25 cellular contexts compared by ENCODE assay signal in genomic region chr14:34770901-34771300, GRCh38.
"Had no signal": no experiment of that assay in that cellular context is flagged by ENCODE, and none has a peak within 500 bp of the region (broad histone marks: within the 10 kb centered on the region; RNA-seq: fewer than 3 reads in every experiment).

No MANE protein-coding gene starts in this region.

- H3K4me3 Mint-ChIP-seq: activated naive CD8-positive, alpha-beta T cell treated with anti-CD3 and anti-CD28 coated beads for 36 hours; activated T-cell treated with anti-CD3 and anti-CD28 coated beads, Interleukin-2, amount 50 U/mL, for 24 hours; nephron progenitor cell had no signal

- H3K27me3 ChIP-seq: body of pancreas, pancreas, right atrium auricular region, upper lobe of left lung had no signal

- H3K9me3 Mint-ChIP-seq: activated naive CD8-positive, alpha-beta T cell treated with anti-CD3 and anti-CD28 coated beads for 36 hours; activated T-cell treated with anti-CD3 and anti-CD28 coated beads, Interleukin-2, amount 50 U/mL, for 24 hours; nephron progenitor cell had no signal

- H3K9me3 ChIP-seq: body of pancreas, pancreas, psoas muscle, right atrium auricular region, upper lobe of left lung had no signal

- H3K27ac Mint-ChIP-seq: activated naive CD8-positive, alpha-beta T cell treated with anti-CD3 and anti-CD28 coated beads for 36 hours; activated T-cell treated with anti-CD3 and anti-CD28 coated beads, Interleukin-2, amount 50 U/mL, for 24 hours had no signal

- H3K4me1 ChIP-seq: body of pancreas, pancreas, psoas muscle, right atrium auricular region, upper lobe of left lung had no signal

- DNase-seq: activated CD4-positive, alpha-beta T cell treated with anti-CD3 and anti-CD28 coated beads for 1 hour; activated CD8-positive, alpha-beta memory T cell treated with anti-CD3 and anti-CD28 coated beads for 24 hours; activated CD8-positive, alpha-beta memory T cell treated with anti-CD3 and anti-CD28 coated beads, Interleukin-2, amount 50 U/mL, for 4 hours; activated naive CD4-positive, alpha-beta T cell treated with Interleukin-2 at 50 U/mL for 16 hours; activated naive CD8-positive, alpha-beta T cell treated with anti-CD3 and anti-CD28 coated beads for 36 hours; activated T-cell treated with anti-CD3 and anti-CD28 coated beads, Interleukin-2, amount 50 U/mL, for 24 hours; amygdala; body of pancreas; dermis blood vessel endothelial cell; effector CD8-positive, alpha-beta T cell; erythroblast; foreskin melanocyte; head of caudate nucleus; islet precursor cell; left colon; mesenchymal stem cell; nephron progenitor cell; pancreas; psoas muscle; stimulated activated CD4-positive, alpha-beta T cell treated with anti-CD3 and anti-CD28 coated beads, Interleukin-12 subunit alpha, Interleukin-12 subunit beta, amount 100 ng/mL, for 4 hours; stimulated activated CD4-positive, alpha-beta T cell treated with anti-CD3 and anti-CD28 coated beads, Interleukin-4, amount 100 ng/mL, for 4 hours; stimulated activated naive CD8-positive, alpha-beta T cell treated with anti-CD3 and anti-CD28 coated beads, Interleukin-15, Interleukin-2, amounts not matched to agents 100 U/mL and 50 U/mL, for 24 hours; T-helper 1 cell; upper lobe of left lung had no signal

- H3K27me3 Mint-ChIP-seq: activated naive CD8-positive, alpha-beta T cell treated with anti-CD3 and anti-CD28 coated beads for 36 hours; activated T-cell treated with anti-CD3 and anti-CD28 coated beads, Interleukin-2, amount 50 U/mL, for 24 hours had no signal

- H3K27ac ChIP-seq: body of pancreas, pancreas, psoas muscle, right atrium auricular region, upper lobe of left lung had no signal

- H3K4me1 Mint-ChIP-seq: nephron progenitor cell had no signal

- ATAC-seq: body of pancreas; left colon; pancreas; psoas muscle; stimulated activated naive CD8-positive, alpha-beta T cell treated with anti-CD3 and anti-CD28 coated beads, Interleukin-15, Interleukin-2, amounts not matched to agents 100 U/mL and 50 U/mL, for 24 hours had no signal
